27 cellular contexts compared by ENCODE assay signal in genomic region chr7:3332308-3332707, GRCh38.
"Had no signal": no experiment of that assay in that cellular context is flagged by ENCODE, and none has a peak within 500 bp of the region (broad histone marks: within the 10 kb centered on the region; RNA-seq: fewer than 3 reads in every experiment).

No MANE protein-coding gene starts in this region.

- H3K4me1 Mint-ChIP-seq: nephron progenitor cell; neural crest cell; stimulated activated effector memory CD8-positive, alpha-beta T cell treated with anti-CD3 and anti-CD28 coated beads, Interleukin-12 subunit alpha, Interleukin-12 subunit beta, amount 100 ng/mL, for 72 hours; stimulated activated naive B cell treated with anti-CD40 and anti-IgM and Interleukin-4, amounts not matched to agents 10 μg/mL and 1 μg/mL and 100 μg/mL, for 72 hours had no signal

- H3K27me3 ChIP-seq: neutrophil, pancreas, right atrium auricular region, right lobe of liver, sigmoid colon, thyroid gland, tibial nerve, upper lobe of right lung, uterus had no signal

- H3K27ac ChIP-seq: neutrophil, pancreas, prostate gland, right atrium auricular region, right lobe of liver, sigmoid colon, stomach, thoracic aorta, thyroid gland, tibial nerve, upper lobe of right lung, uterus had no signal

- H3K4me3 ChIP-seq: pancreas, prostate gland, right atrium auricular region, right lobe of liver, sigmoid colon, stomach, thoracic aorta, thyroid gland, tibial nerve, upper lobe of right lung, uterus had no signal

- H3K36me3 ChIP-seq: neutrophil, pancreas, prostate gland, right atrium auricular region, right lobe of liver, sigmoid colon, stomach, thoracic aorta, thyroid gland, tibial nerve, upper lobe of right lung, uterus had no signal

- H3K36me3 Mint-ChIP-seq: natural killer cell treated with Interleukin-12 subunit alpha and Interleukin-12 subunit beta and Interleukin-15 and Interleukin-18, amount 100 ng/mL, for 72 hours; stimulated activated effector memory CD8-positive, alpha-beta T cell treated with anti-CD3 and anti-CD28 coated beads, Interleukin-12 subunit alpha, Interleukin-12 subunit beta, amount 100 ng/mL, for 72 hours; stimulated activated naive B cell treated with anti-CD40 and anti-IgM and Interleukin-4, amounts not matched to agents 10 μg/mL and 1 μg/mL and 100 μg/mL, for 72 hours had no signal

- H3K9me3 Mint-ChIP-seq: naive thymus-derived CD8-positive, alpha-beta T cell; natural killer cell treated with Interleukin-12 subunit alpha and Interleukin-12 subunit beta and Interleukin-15 and Interleukin-18, amount 100 ng/mL, for 72 hours; neural crest cell; stimulated activated effector memory CD8-positive, alpha-beta T cell treated with anti-CD3 and anti-CD28 coated beads, Interleukin-12 subunit alpha, Interleukin-12 subunit beta, amount 100 ng/mL, for 72 hours; stimulated activated naive B cell treated with anti-CD40 and anti-IgM and Interleukin-4, amounts not matched to agents 10 μg/mL and 1 μg/mL and 100 μg/mL, for 72 hours; stimulated activated naive CD8-positive, alpha-beta T cell treated with anti-CD3 and anti-CD28 coated beads, Interleukin-15, Interleukin-2, amounts not matched to agents 100 ng/mL and 50 ng/mL, for 24 hours had no signal

- H3K4me1 ChIP-seq: pancreas, prostate gland, right lobe of liver, sigmoid colon, stomach, thyroid gland, tibial nerve, upper lobe of right lung, uterus had no signal

- H3K9me3 ChIP-seq: neutrophil, pancreas, prostate gland, right atrium auricular region, right lobe of liver, sigmoid colon, stomach, thoracic aorta, thyroid gland, tibial nerve, upper lobe of right lung, uterus had no signal

- DNase-seq: naive thymus-derived CD8-positive, alpha-beta T cell; nephron progenitor cell; nucleus accumbens; pancreas; retina; right lobe of liver; sigmoid colon; small intestine; stimulated activated CD4-positive, alpha-beta T cell treated with anti-CD3 and anti-CD28 coated beads, Interleukin-15, amount 100 ng/mL, for 24 hours; stimulated activated CD4-positive, alpha-beta T cell treated with anti-CD3 and anti-CD28 coated beads, Interleukin-2, amount 100 ng/mL, for 24 hours; stimulated activated CD4-positive, alpha-beta T cell treated with anti-CD3 and anti-CD28 coated beads, Interleukin-2, amount 100 ng/mL, for 48 hours; stimulated activated CD4-positive, alpha-beta T cell treated with anti-CD3 and anti-CD28 coated beads, Interleukin-4, amount 100 ng/mL, for 24 hours; stimulated activated naive B cell treated with anti-CD40 and anti-IgM and Interleukin-4, amounts not matched to agents 10 μg/mL and 1 μg/mL and 100 μg/mL, for 72 hours; stimulated activated naive CD4-positive, alpha-beta T cell treated with Interleukin-2 at 50 U/mL for 16 hours; stomach; thyroid gland; upper lobe of right lung; uterus had no signal

- H3K4me3 Mint-ChIP-seq: naive thymus-derived CD8-positive, alpha-beta T cell; natural killer cell treated with Interleukin-12 subunit alpha and Interleukin-12 subunit beta and Interleukin-15 and Interleukin-18, amount 100 ng/mL, for 72 hours; nephron progenitor cell; neural crest cell; stimulated activated effector memory CD8-positive, alpha-beta T cell treated with anti-CD3 and anti-CD28 coated beads, Interleukin-12 subunit alpha, Interleukin-12 subunit beta, amount 100 ng/mL, for 72 hours; stimulated activated naive B cell treated with anti-CD40 and anti-IgM and Interleukin-4, amounts not matched to agents 10 μg/mL and 1 μg/mL and 100 μg/mL, for 72 hours; stimulated activated naive CD8-positive, alpha-beta T cell treated with anti-CD3 and anti-CD28 coated beads, Interleukin-15, Interleukin-2, amounts not matched to agents 100 ng/mL and 50 ng/mL, for 24 hours had no signal

- H3K27ac Mint-ChIP-seq: natural killer cell treated with Interleukin-12 subunit alpha and Interleukin-12 subunit beta and Interleukin-15 and Interleukin-18, amount 100 ng/mL, for 72 hours; nephron progenitor cell; stimulated activated effector memory CD8-positive, alpha-beta T cell treated with anti-CD3 and anti-CD28 coated beads, Interleukin-12 subunit alpha, Interleukin-12 subunit beta, amount 100 ng/mL, for 72 hours; stimulated activated naive B cell treated with anti-CD40 and anti-IgM and Interleukin-4, amounts not matched to agents 10 μg/mL and 1 μg/mL and 100 μg/mL, for 72 hours; stimulated activated naive CD8-positive, alpha-beta T cell treated with anti-CD3 and anti-CD28 coated beads, Interleukin-15, Interleukin-2, amounts not matched to agents 100 ng/mL and 50 ng/mL, for 24 hours had no signal
